16 cellular contexts compared by ENCODE assay signal in genomic region chr5:72621576-72621975, GRCh38.
"Had no signal": no experiment of that assay in that cellular context is flagged by ENCODE, and none has a peak within 500 bp of the region (broad histone marks: within the 10 kb centered on the region; RNA-seq: fewer than 3 reads in every experiment).

No MANE protein-coding gene starts in this region.

- H3K36me3 ChIP-seq: left lung, lower lobe of right lung, ovary, tibial artery, upper lobe of left lung, uterus had no signal

- H3K4me3 ChIP-seq: left lung, lower lobe of right lung, ovary, tibial artery, upper lobe of left lung, uterus had no signal

- H3K27ac ChIP-seq: left lung, lower lobe of right lung, ovary, tibial artery, upper lobe of left lung, uterus had no signal

- DNase-seq: cortex of kidney; effector memory CD4-positive, alpha-beta T cell; islet precursor cell; left lung; lower lobe of right lung; naive thymus-derived CD8-positive, alpha-beta T cell; nucleus accumbens; ovary; right cardiac atrium; stimulated activated CD4-positive, alpha-beta T cell treated with anti-CD3 and anti-CD28 coated beads, Interleukin-4, amount 100 ng/mL, for 1 hour; stimulated activated CD8-positive, alpha-beta memory T cell treated with anti-CD3 and anti-CD28 coated beads, Interleukin-4, amount 100 ng/mL, for 48 hours; tibial artery; upper lobe of left lung; uterus had no signal

- H3K4me1 ChIP-seq: left lung, uterus had no signal

- H3K27me3 ChIP-seq: left lung, ovary, tibial artery, upper lobe of left lung, uterus had no signal

- H3K9me3 ChIP-seq: left lung, lower lobe of right lung, ovary, tibial artery, upper lobe of left lung, uterus had no signal

- ATAC-seq: esophagus mucosa; left lung; lower lobe of right lung; naive thymus-derived CD8-positive, alpha-beta T cell; right cardiac atrium; stimulated activated effector memory CD8-positive, alpha-beta T cell treated with anti-CD3 and anti-CD28 coated beads, Interleukin-12 subunit alpha, Interleukin-12 subunit beta, amount 100 ng/mL, for 72 hours had no signal
